Comparison of ENCODE assay signal across 15 cellular contexts in the genomic region with DNA sequence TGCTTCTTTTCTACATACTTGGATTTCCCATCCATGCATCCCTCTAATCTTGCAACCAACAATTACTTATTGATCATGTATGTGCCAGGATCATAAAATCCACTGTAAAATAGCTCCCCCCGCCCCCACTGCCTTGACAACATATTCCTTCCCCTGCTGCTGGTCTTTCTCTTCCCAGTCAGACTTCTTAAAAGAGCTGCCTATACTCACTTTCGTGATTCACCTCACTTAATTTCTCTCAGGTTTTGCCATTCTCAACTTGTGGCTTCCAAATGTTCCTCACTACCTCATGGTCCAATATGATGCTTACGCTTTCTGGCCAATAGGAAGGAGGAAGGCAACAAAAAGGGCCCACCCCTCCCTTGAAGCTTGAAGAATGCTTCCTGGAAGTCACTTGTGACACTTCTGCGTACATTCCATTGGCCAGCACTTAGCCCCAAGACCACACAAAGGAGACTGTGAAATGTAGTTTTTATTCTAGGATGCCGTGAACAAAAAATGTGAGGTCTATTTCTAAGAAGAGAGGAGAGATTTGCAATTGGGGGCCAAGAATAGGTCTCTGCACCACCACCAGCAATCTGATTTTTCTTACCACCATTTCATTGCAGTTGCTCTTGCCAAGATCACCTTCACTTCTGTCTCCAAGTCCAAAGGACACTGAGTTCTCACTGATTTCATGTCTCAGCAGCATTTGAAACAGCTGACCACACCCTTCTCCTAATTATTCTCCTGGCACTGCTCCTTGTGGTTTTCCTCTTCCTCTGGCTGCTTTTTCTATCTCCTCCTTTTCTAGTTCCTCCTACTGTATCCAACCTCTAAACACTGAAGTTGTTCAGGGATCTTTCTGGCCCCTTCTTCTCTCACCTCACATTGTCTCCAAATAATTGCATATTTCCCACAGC. TPM values are rescaled to one million over a fixed set of nuclear protein-coding genes. Genes with fewer than 3 reads are reported as not detected.
DNase-seq lines count a peak whose midpoint lies in the region; ATAC-seq, FAIRE-seq and TF ChIP-seq lines count a peak whose summit lies in the region.
"Had no signal": no experiment of that assay in that cellular context is flagged by ENCODE, and none has a peak within 500 bp of the region (broad histone marks: within the 10 kb centered on the region; RNA-seq: fewer than 3 reads in every experiment).

No MANE protein-coding gene starts in this region.

- dilution Hi-C loops in keratinocyte (cut with MboI; ENCODE audit: extremely low pct_ligation_motif_present, low sequenced_read_pairs): no loop called here

- peaks cover 0 to 1% of the 10 kb centered on the region in 2 experiments for H3K36me3 ChIP-seq in keratinocyte (ENCODE audit: control insufficient read depth in 2 of 2, extremely low read depth in 1 of 2, insufficient read depth in 2 of 2, low read length in 2 of 2)

- no peak overlapping the region for H3K9ac ChIP-seq in keratinocyte (ENCODE audit: control insufficient read depth, extremely low read depth, insufficient read depth, low read length)

- H3K27ac Mint-ChIP-seq in natural killer cell: peak overlapping the region; percentile 14 to 78
- peak overlapping the region in 1 of 2 donors; percentile 0 for H3K27ac Mint-ChIP-seq in natural killer cell treated with Interleukin-12 subunit alpha and Interleukin-12 subunit beta and Interleukin-15 and Interleukin-18, amount 100 ng/mL, for 72 hours
- no peak overlapping the region; the same call in 1 of the 2 replicates for H3K27ac Mint-ChIP-seq in HFFc6
- H3K27ac Mint-ChIP-seq: WTC11 had no signal

- peak in 1 of 3 donors; percentile 30 for ATAC-seq in natural killer cell
- ATAC-seq in natural killer cell treated with Interleukin-12 subunit alpha and Interleukin-12 subunit beta and Interleukin-15 and Interleukin-18, amount 100 ng/mL, for 72 hours: no peak
- ATAC-seq in GM19395 (IDR thresholded peaks at IDR 0.05; ENCODE audit: unreplicated experiment): no peak
- ATAC-seq in HG03175 (IDR thresholded peaks at IDR 0.05; ENCODE audit: unreplicated experiment): no peak
- ATAC-seq: activated T-cell treated with anti-CD3 and anti-CD28 coated beads, Interleukin-2, amount 50 U/mL, for 4 hours; body of pancreas; WTC11 had no signal

- no peaks in the 10 kb centered on the region for H3K9me3 ChIP-seq in keratinocyte (ENCODE audit: control insufficient read depth, low read depth, low read length)
- H3K9me3 ChIP-seq: body of pancreas had no signal

- DNase-seq in natural killer cell (no peak), keratinocyte (ENCODE audit: low read depth, low spot score) (no peak), hepatic stellate cell (ENCODE audit: low spot score) (no peak), HFFc6 (no peak)
- no peak for DNase-seq in natural killer cell treated with Interleukin-12 subunit alpha and Interleukin-12 subunit beta and Interleukin-15 and Interleukin-18, amount 100 ng/mL, for 72 hours (ENCODE audit: low spot score)
- DNase-seq: activated T-cell treated with anti-CD3 and anti-CD28 coated beads, Interleukin-2, amount 50 U/mL, for 4 hours; AML-193; body of pancreas; NCI-H1092 treated with DMSO at 0.1 percent for 48 hours; NCI-H510A had no signal

- H3K4me3 Mint-ChIP-seq in natural killer cell (no peak overlapping the region), HFFc6 (no peak overlapping the region)
- H3K4me3 Mint-ChIP-seq in natural killer cell treated with Interleukin-12 subunit alpha and Interleukin-12 subunit beta and Interleukin-15 and Interleukin-18, amount 100 ng/mL, for 72 hours: no peak overlapping the region
- H3K4me3 Mint-ChIP-seq: activated T-cell treated with anti-CD3 and anti-CD28 coated beads, Interleukin-2, amount 50 U/mL, for 4 hours; WTC11 had no signal

- TF ChIP-seq CTCF in natural killer cell (IDR thresholded peaks at IDR 0.05) (no peak), VCaP (conservative IDR thresholded peaks at IDR 0.05) (no peak), keratinocyte (optimal IDR thresholded peaks at IDR 0.05 in 1 of 3, IDR thresholded peaks at IDR 0.05 in 1 of 3, conservative IDR thresholded peaks at IDR 0.05 in 1 of 3; ENCODE audit: extremely low read depth in 1 of 3, insufficient read depth in 2 of 3, low read length in 3 of 3) (no peak), HFFc6 (IDR thresholded peaks at IDR 0.05) (no peak)

- peaks cover 11% of the 10 kb centered on the region for H3K4me1 ChIP-seq in keratinocyte (ENCODE audit: control insufficient read depth, extremely low read depth, insufficient read depth, low read length)

- peaks cover 20 to 37% of the 10 kb centered on the region in 2 donors for H3K4me1 Mint-ChIP-seq in natural killer cell
- peaks cover 20 to 25% of the 10 kb centered on the region in 2 donors for H3K4me1 Mint-ChIP-seq in natural killer cell treated with Interleukin-12 subunit alpha and Interleukin-12 subunit beta and Interleukin-15 and Interleukin-18, amount 100 ng/mL, for 72 hours (ENCODE audit: low read depth in 2 of 2)
- peaks cover 40% of the 10 kb centered on the region for H3K4me1 Mint-ChIP-seq in HFFc6 (ENCODE audit: low read depth)

- H3K27me3 Mint-ChIP-seq in natural killer cell (ENCODE audit: low read depth in 2 of 2): no peaks in the 10 kb centered on the region
- no peaks in the 10 kb centered on the region for H3K27me3 Mint-ChIP-seq in natural killer cell treated with Interleukin-12 subunit alpha and Interleukin-12 subunit beta and Interleukin-15 and Interleukin-18, amount 100 ng/mL, for 72 hours
- no peaks in the 10 kb centered on the region; the same call in 1 of the 2 replicates for H3K27me3 Mint-ChIP-seq in HFFc6 (ENCODE audit: insufficient read depth)

- no peaks in the 10 kb centered on the region for H3K27me3 ChIP-seq in keratinocyte (ENCODE audit: control insufficient read depth, extremely low read depth, insufficient read depth, low read length)
- H3K27me3 ChIP-seq: body of pancreas had no signal

- no peaks in the 10 kb centered on the region for H3K9me3 Mint-ChIP-seq in natural killer cell
- no peaks in the 10 kb centered on the region for H3K9me3 Mint-ChIP-seq in natural killer cell treated with Interleukin-12 subunit alpha and Interleukin-12 subunit beta and Interleukin-15 and Interleukin-18, amount 100 ng/mL, for 72 hours
- peaks cover 3% of the 10 kb centered on the region; the same call in 1 of the 2 replicates for H3K9me3 Mint-ChIP-seq in HFFc6
- H3K9me3 Mint-ChIP-seq: activated T-cell treated with anti-CD3 and anti-CD28 coated beads, Interleukin-2, amount 50 U/mL, for 4 hours had no signal

- intact Hi-C loops in natural killer cell (cut with micrococcal nuclease): no loop called here

- H4K20me1 ChIP-seq in keratinocyte (ENCODE audit: control insufficient read depth, extremely low read depth, insufficient read depth, low read length): no peaks in the 10 kb centered on the region

- no peaks in the 10 kb centered on the region for H3K79me2 ChIP-seq in keratinocyte (ENCODE audit: control insufficient read depth, insufficient read depth, low read length)

- no peak overlapping the region for H2AFZ ChIP-seq in keratinocyte (ENCODE audit: control insufficient read depth, low read length)

- H3K36me3 Mint-ChIP-seq in natural killer cell (no peaks in the 10 kb centered on the region), HFFc6 (ENCODE audit: low read depth) (peaks cover 25% of the 10 kb centered on the region)
- peaks cover 17% of the 10 kb centered on the region for H3K36me3 Mint-ChIP-seq in natural killer cell treated with Interleukin-12 subunit alpha and Interleukin-12 subunit beta and Interleukin-15 and Interleukin-18, amount 100 ng/mL, for 72 hours

- peak; percentile 81 for FAIRE-seq in keratinocyte (lab: Jason Lieb, UNC)

- H3K4me3 ChIP-seq in keratinocyte (ENCODE audit: control insufficient read depth in 2 of 3, extremely low read depth in 1 of 3, insufficient read depth in 2 of 3, low read depth in 1 of 3, low read length in 3 of 3): no peak overlapping the region
- H3K4me3 ChIP-seq: body of pancreas had no signal

- H3K9me1 ChIP-seq in keratinocyte (ENCODE audit: control insufficient read depth, extremely low read depth, insufficient read depth, low read length): no peaks in the 10 kb centered on the region

- peak overlapping the region; percentile 7 for H3K4me2 ChIP-seq in keratinocyte (ENCODE audit: control insufficient read depth, extremely low read depth, insufficient read depth, low read depth, low read length)

- peak overlapping the region; percentile 82 for H3K27ac ChIP-seq in VCaP
- H3K27ac ChIP-seq in keratinocyte (ENCODE audit: control insufficient read depth, insufficient read depth, low read length): no peak overlapping the region
- H3K27ac ChIP-seq: epithelial cell of prostate had no signal

RNA-seq across cellular contexts. Expression of a gene that starts 30.8 kb away (rescaled TPM):
- total RNA-seq in natural killer cell: 100 to 1,000 TPM; 352 to 457 (median 427) TPM
- 100 to 1,000 TPM; 165 to 300 TPM for total RNA-seq in natural killer cell treated with Interleukin-12 subunit alpha and Interleukin-12 subunit beta and Interleukin-15 and Interleukin-18, amount 100 ng/mL, for 72 hours
- polyA plus RNA-seq in keratinocyte: 116 to 244 TPM (median 207 TPM) in 3 replicates
- polyA plus RNA-seq in keratinocyte (2011; ENCODE audit: low read depth): 88.3 TPM
- 61.3 and 110 TPM in 2 replicates for polyA plus RNA-seq in keratinocyte (2011; cell fraction: cytosol; rRNA removed)
- 133 and 159 TPM in 2 replicates for polyA plus RNA-seq in keratinocyte (2011; cell fraction: nucleus; rRNA removed)
- polyA plus RNA-seq in keratinocyte (2012; ENCODE audit: low replicate concordance): 114 and 123 TPM in 2 replicates
- polyA minus RNA-seq in keratinocyte: 83.3 to 164 TPM (median 159 TPM) in 3 replicates
- polyA minus RNA-seq in keratinocyte (2011; cell fraction: cytosol; rRNA and poly(A)+ RNA removed): 275 TPM
- polyA minus RNA-seq in keratinocyte (2011; cell fraction: nucleus; rRNA and poly(A)+ RNA removed): 157 and 212 TPM in 2 replicates
- total RNA-seq in HFFc6 (2021; fragmentation: NEBNext Ultra II Directional; extraction: Animal tissue kit (Norgen Biotek cat#: 25700)): 100 to 1,000 TPM; 243 to 260 (median 252) TPM
